In genomic region chr15:36808401-36809160, GRCh38 we compare ENCODE assay signal across 2 cellular contexts.
A peak's percentile ranks its signal among the peaks of the same experiment; 100 is the strongest.
TF ChIP-seq lines count a peak whose summit lies in the region.

No MANE protein-coding gene starts in this region.

TF ChIP-seq in HepG2, 621 proteins besides CTCF, POLR2A, EP300 and RAD21 (continued from another document):
- TF ChIP-seq ZBTB33 (CRISPR knock-in tag; IDR thresholded peaks at IDR 0.05) = peak; percentile 27; the same call in 1 of the 2 replicates

TF ChIP-seq in WTC11, 78 proteins besides CTCF, POLR2A, EP300 and RAD21 (continued from another document):
- no peak for TF ChIP-seq ZNF281 (CRISPR knock-in tag; IDR thresholded peaks at IDR 0.05)
- TF ChIP-seq SMAD3 (CRISPR knock-in tag; IDR thresholded peaks at IDR 0.05; ENCODE audit: borderline replicate concordance) = no peak
- TF ChIP-seq CBFB (CRISPR knock-in tag; IDR thresholded peaks at IDR 0.05; ENCODE audit: low read depth) = no peak
- no peak for TF ChIP-seq HMGA2 (CRISPR knock-in tag; IDR thresholded peaks at IDR 0.05)
- no peak for TF ChIP-seq TCF7 (CRISPR knock-in tag; IDR thresholded peaks at IDR 0.05; ENCODE audit: low read depth)
- no peak for TF ChIP-seq E2F4 (CRISPR knock-in tag; IDR thresholded peaks at IDR 0.05; ENCODE audit: borderline replicate concordance, low read depth)
- no peak for TF ChIP-seq ZSCAN18 (CRISPR knock-in tag; IDR thresholded peaks at IDR 0.05)
- TF ChIP-seq PRDM15 (CRISPR knock-in tag; IDR thresholded peaks at IDR 0.05) = no peak
- no peak for TF ChIP-seq CREB1 (CRISPR knock-in tag; IDR thresholded peaks at IDR 0.05)
- TF ChIP-seq ZNF512 (CRISPR knock-in tag; IDR thresholded peaks at IDR 0.05; ENCODE audit: borderline replicate concordance) = no peak
- TF ChIP-seq ETV6 (CRISPR knock-in tag; IDR thresholded peaks at IDR 0.05) = no peak
- no peak for TF ChIP-seq MLX (CRISPR knock-in tag; IDR thresholded peaks at IDR 0.05)
- no peak for TF ChIP-seq FOXP4 (CRISPR knock-in tag; IDR thresholded peaks at IDR 0.05)
- TF ChIP-seq ZNF396 (CRISPR knock-in tag; IDR thresholded peaks at IDR 0.05; ENCODE audit: borderline replicate concordance) = no peak
- no peak for TF ChIP-seq ZNF532 (CRISPR knock-in tag; IDR thresholded peaks at IDR 0.05; ENCODE audit: borderline replicate concordance)
